In the genomic region with DNA sequence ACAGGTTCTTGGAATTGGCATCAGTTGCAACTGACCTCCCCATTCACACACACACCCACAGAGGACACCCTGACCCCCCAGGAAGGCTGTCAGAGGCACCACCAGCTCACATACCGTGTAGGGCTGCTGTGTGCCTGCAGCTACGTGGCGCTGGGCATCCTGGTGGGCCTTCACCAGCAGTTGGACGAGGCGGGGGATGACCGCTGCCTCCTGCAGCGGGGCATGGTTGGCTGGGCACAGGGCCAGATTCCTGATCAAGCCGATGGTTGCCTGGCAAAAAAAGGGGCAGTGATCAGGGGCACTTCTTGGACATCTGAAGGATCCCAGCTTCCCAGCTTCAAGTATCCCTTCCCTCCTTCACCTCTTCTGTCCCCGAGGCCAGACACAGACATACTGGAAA, we compare ENCODE assay signal across 34 cellular contexts. TPM values are rescaled to one million over a fixed set of nuclear protein-coding genes. Genes with fewer than 3 reads are reported as not detected.
"Had no signal": no experiment of that assay in that cellular context is flagged by ENCODE, and none has a peak within 500 bp of the region (broad histone marks: within the 10 kb centered on the region; RNA-seq: fewer than 3 reads in every experiment).

No MANE protein-coding gene starts in this region.

- H3K27ac ChIP-seq: dorsolateral prefrontal cortex, gastrocnemius medialis, left lung, neural progenitor cell, psoas muscle, skin epidermis, spleen, testis, tibial nerve, upper lobe of left lung had no signal

- H3K36me3 ChIP-seq: neural progenitor cell had no signal

- H3K4me1 Mint-ChIP-seq: naive thymus-derived CD4-positive, alpha-beta T cell; nephron; neural progenitor cell had no signal

- H3K9me3 ChIP-seq: gastrocnemius medialis, left lung, psoas muscle, spleen, testis, tibial nerve, upper lobe of left lung had no signal

- ATAC-seq: gastrocnemius medialis; left cardiac atrium; left lung; naive thymus-derived CD4-positive, alpha-beta T cell; psoas muscle; right cardiac atrium; stimulated activated memory B cell treated with anti-CD40 and anti-IgM and Interleukin-4, amounts not matched to agents 10 μg/mL and 1 μg/mL and 100 μg/mL, for 72 hours; stimulated activated naive CD8-positive, alpha-beta T cell treated with anti-CD3 and anti-CD28 coated beads, Interleukin-15, Interleukin-2, amounts not matched to agents 100 U/mL and 50 U/mL, for 24 hours had no signal

- H3K27me3 ChIP-seq: dorsolateral prefrontal cortex, gastrocnemius medialis, left lung, neural progenitor cell, spleen, testis, tibial nerve, upper lobe of left lung had no signal

- H3K27ac Mint-ChIP-seq: naive thymus-derived CD4-positive, alpha-beta T cell; nephron; stimulated activated memory B cell treated with anti-CD40 and anti-IgM and Interleukin-4, amounts not matched to agents 10 μg/mL and 1 μg/mL and 100 μg/mL, for 72 hours had no signal

- H3K4me3 ChIP-seq: dorsolateral prefrontal cortex, gastrocnemius medialis, left lung, neural progenitor cell, psoas muscle, skin epidermis, spleen, testis, tibial nerve, upper lobe of left lung had no signal

- H2AFZ ChIP-seq: neural progenitor cell had no signal

- H3K36me3 Mint-ChIP-seq: naive thymus-derived CD4-positive, alpha-beta T cell had no signal

- H3K4me1 ChIP-seq: gastrocnemius medialis, left lung, neural progenitor cell, psoas muscle, spleen, testis, tibial nerve, upper lobe of left lung had no signal

- H3K27me3 Mint-ChIP-seq: stimulated activated memory B cell treated with anti-CD40 and anti-IgM and Interleukin-4, amounts not matched to agents 10 μg/mL and 1 μg/mL and 100 μg/mL, for 72 hours had no signal

- FAIRE-seq: colon, islet of Langerhans, urothelium cell line had no signal

- H3K4me2 ChIP-seq: neural progenitor cell had no signal

- H3K4me3 Mint-ChIP-seq: naive thymus-derived CD4-positive, alpha-beta T cell; nephron; neural progenitor cell; stimulated activated memory B cell treated with anti-CD40 and anti-IgM and Interleukin-4, amounts not matched to agents 10 μg/mL and 1 μg/mL and 100 μg/mL, for 72 hours had no signal

- H3K9ac ChIP-seq: neural progenitor cell had no signal

- DNase-seq: dorsolateral prefrontal cortex; effector CD4-positive, alpha-beta T cell; foreskin fibroblast; gastrocnemius medialis; head of caudate nucleus; left cardiac atrium; left lung; mesendoderm; midbrain; naive thymus-derived CD4-positive, alpha-beta T cell; psoas muscle; right cardiac atrium; spleen; stimulated activated CD4-positive, alpha-beta T cell treated with anti-CD3 and anti-CD28 coated beads, Interleukin-4, amount 100 ng/mL, for 4 hours; stimulated activated naive CD8-positive, alpha-beta T cell treated with anti-CD3 and anti-CD28 coated beads, Interleukin-15, Interleukin-2, amounts not matched to agents 100 U/mL and 50 U/mL, for 24 hours; substantia nigra; testis; upper lobe of left lung had no signal

- H3K9me3 Mint-ChIP-seq: naive thymus-derived CD4-positive, alpha-beta T cell; nephron; neural progenitor cell; stimulated activated memory B cell treated with anti-CD40 and anti-IgM and Interleukin-4, amounts not matched to agents 10 μg/mL and 1 μg/mL and 100 μg/mL, for 72 hours had no signal

RNA-seq across cellular contexts. Expression of gene HAP1, which starts 24.2 kb away (rescaled TPM):
- total RNA-seq: left cardiac atrium, right cardiac atrium had no signal
- polyA plus RNA-seq: naive thymus-derived CD4-positive, alpha-beta T cell had no signal

RNA-seq across cellular contexts. Expression of gene GAST, which starts 46.5 kb away (rescaled TPM):
- total RNA-seq: gastrocnemius medialis; glomerular endothelial cell; kidney epithelial cell; left cardiac atrium; left lung; lower leg skin; lung microvascular endothelial cell; mucosa of gallbladder; naive thymus-derived CD4-positive, alpha-beta T cell; osteocyte; psoas muscle; renal cortical epithelial cell; right cardiac atrium; spleen; testis; tibial nerve; upper lobe of left lung had no signal
- polyA plus RNA-seq: esophagus; naive thymus-derived CD4-positive, alpha-beta T cell; psoas muscle; right cardiac atrium; spleen had no signal

RNA-seq across cellular contexts. Expression of gene FKBP10, which starts 54.2 kb away (rescaled TPM):
- polyA plus RNA-seq: naive thymus-derived CD4-positive, alpha-beta T cell had no signal
